ENCODE assay signal across 9 cellular contexts in the genomic region with DNA sequence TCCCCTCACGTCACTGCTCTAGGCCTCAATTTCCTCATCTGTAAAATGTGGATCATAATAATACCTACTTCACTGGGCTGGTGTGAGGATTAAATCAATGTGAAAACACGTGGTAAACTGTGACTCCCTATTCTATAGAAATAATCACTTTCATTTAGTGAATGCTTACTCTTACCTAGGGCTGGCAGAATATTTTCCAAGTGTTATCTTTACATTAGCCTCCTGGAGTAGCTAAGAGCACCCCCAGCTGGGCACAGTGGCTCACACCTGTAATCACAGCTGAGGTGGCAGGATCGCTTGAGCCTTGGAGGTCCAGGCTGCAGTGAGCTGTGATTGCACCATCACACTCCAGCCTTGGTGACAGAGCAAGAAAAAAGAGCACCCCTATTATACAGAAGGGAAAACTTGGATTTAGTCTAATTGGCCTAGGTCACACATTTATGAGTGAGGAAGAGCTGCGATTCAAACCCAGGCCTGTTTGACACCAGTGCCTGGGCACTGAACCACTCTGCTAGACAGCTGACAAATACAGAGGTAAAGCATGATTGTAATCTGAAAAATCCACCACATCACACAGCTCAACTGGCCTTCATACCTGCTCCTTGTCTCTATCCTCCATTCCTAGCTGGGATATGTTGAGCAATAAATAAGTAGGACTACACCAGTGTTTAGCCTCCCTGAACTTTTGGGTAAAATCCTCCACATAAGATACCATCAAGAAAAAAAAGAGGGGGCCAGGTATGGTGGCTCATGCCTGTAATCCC. TPM values are rescaled to one million over a fixed set of nuclear protein-coding genes. Genes with fewer than 3 reads are reported as not detected.
DNase-seq lines count a peak whose midpoint lies in the region; ATAC-seq and TF ChIP-seq lines count a peak whose summit lies in the region.
"Had no signal": no experiment of that assay in that cellular context is flagged by ENCODE, and none has a peak within 500 bp of the region (broad histone marks: within the 10 kb centered on the region; RNA-seq: fewer than 3 reads in every experiment).

No MANE protein-coding gene starts in this region.

- no peak for ATAC-seq in activated CD8-positive, alpha-beta T cell treated with anti-CD3 and anti-CD28 coated beads, Interleukin-2, amount 10 ng/mL, durations not matched to agents 7 days and 5 days
- no peak for ATAC-seq in stimulated activated effector memory CD8-positive, alpha-beta T cell treated with anti-CD3 and anti-CD28 coated beads, Interleukin-12 subunit alpha, Interleukin-12 subunit beta, amount 100 ng/mL, for 72 hours
- ATAC-seq in GM18498 (IDR thresholded peaks at IDR 0.05; ENCODE audit: unreplicated experiment): no peak
- ATAC-seq in HG03025 (IDR thresholded peaks at IDR 0.05; ENCODE audit: low FRiP score, unreplicated experiment): no peak
- ATAC-seq in HG02678 (IDR thresholded peaks at IDR 0.05; ENCODE audit: unreplicated experiment): no peak

- CTCF ChIA-PET in activated CD8-positive, alpha-beta T cell treated with anti-CD3 and anti-CD28 coated beads, Interleukin-2, amount 10 ng/mL, durations not matched to agents 7 days and 5 days (lab: Charles Lee): interaction anchor here (0.6 to 2.9 kb wide), 9 partner anchors 9 to 287 kb away, joined by 3 to 12 read pairs (median 4); a partner anchor contains a TSS

- no peaks in the 10 kb centered on the region for H3K36me3 ChIP-seq in HUES64 (ENCODE audit: insufficient read depth, low read length)

- peaks cover 5% of the 10 kb centered on the region; the same call in 1 of the 2 replicates for H3K9me3 ChIP-seq in HUES64 (ENCODE audit: insufficient read depth, low read depth, low read length)

- H3K4me3 ChIP-seq in HUES64 (ENCODE audit: low read length): peak overlapping the region; percentile 82

- peak overlapping the region; percentile 85 for H3K4me3 Mint-ChIP-seq in activated CD8-positive, alpha-beta T cell treated with anti-CD3 and anti-CD28 coated beads, Interleukin-2, amount 10 ng/mL, durations not matched to agents 7 days and 5 days
- peak overlapping the region; percentile 91 for H3K4me3 Mint-ChIP-seq in stimulated activated effector memory CD8-positive, alpha-beta T cell treated with anti-CD3 and anti-CD28 coated beads, Interleukin-12 subunit alpha, Interleukin-12 subunit beta, amount 100 ng/mL, for 72 hours

- peak; percentile 7 for TF ChIP-seq CTCF in AG09319 (IDR thresholded peaks at IDR 0.05; ENCODE audit: low read depth, low read length)

- H3K4me1 ChIP-seq in HUES64 (ENCODE audit: insufficient read depth, low read length): peaks cover 4% of the 10 kb centered on the region; the same call in 1 of the 2 replicates

- intact Hi-C loops in head of caudate nucleus (cut with DNase I): no loop called here

- DNase-seq in AG09319 (ENCODE audit: extremely low read depth, low read depth) (no peak), head of caudate nucleus (peak in 32 of 42 donors; percentile 16 to 72 (median 44))
- peak; percentile 50 for DNase-seq in activated CD8-positive, alpha-beta T cell treated with anti-CD3 and anti-CD28 coated beads, Interleukin-2, amount 10 ng/mL, durations not matched to agents 7 days and 5 days
- no peak for DNase-seq in stimulated activated effector memory CD8-positive, alpha-beta T cell treated with anti-CD3 and anti-CD28 coated beads, Interleukin-12 subunit alpha, Interleukin-12 subunit beta, amount 100 ng/mL, for 72 hours (ENCODE audit: low spot score in 2 of 2)

- H3K36me3 Mint-ChIP-seq in activated CD8-positive, alpha-beta T cell treated with anti-CD3 and anti-CD28 coated beads, Interleukin-2, amount 10 ng/mL, durations not matched to agents 7 days and 5 days (ENCODE audit: low read depth): no peaks in the 10 kb centered on the region
- H3K36me3 Mint-ChIP-seq in stimulated activated effector memory CD8-positive, alpha-beta T cell treated with anti-CD3 and anti-CD28 coated beads, Interleukin-12 subunit alpha, Interleukin-12 subunit beta, amount 100 ng/mL, for 72 hours: peaks cover 6% of the 10 kb centered on the region

- no peak overlapping the region for H3K9ac ChIP-seq in HUES64 (ENCODE audit: low read depth, low read length)

- POLR2A ChIA-PET in activated CD8-positive, alpha-beta T cell treated with anti-CD3 and anti-CD28 coated beads, Interleukin-2, amount 10 ng/mL, durations not matched to agents 7 days and 5 days (lab: Charles Lee): interaction anchor here (1.7 kb wide), 1 partner anchor 43 kb away, joined by 8 read pairs; a partner anchor contains a TSS

- H3K27me3 Mint-ChIP-seq in activated CD8-positive, alpha-beta T cell treated with anti-CD3 and anti-CD28 coated beads, Interleukin-2, amount 10 ng/mL, durations not matched to agents 7 days and 5 days (ENCODE audit: low read depth): peaks cover 11% of the 10 kb centered on the region

- WGBS in HUES64: 62% methylated on average over 3 of the region's 4 CpGs

- H3K27me3 ChIP-seq in HUES64 (ENCODE audit: insufficient read depth, low read length): peaks cover 29% of the 10 kb centered on the region

- H3K4me1 Mint-ChIP-seq in activated CD8-positive, alpha-beta T cell treated with anti-CD3 and anti-CD28 coated beads, Interleukin-2, amount 10 ng/mL, durations not matched to agents 7 days and 5 days (ENCODE audit: low read depth): peaks cover 34% of the 10 kb centered on the region
- peaks cover 30% of the 10 kb centered on the region for H3K4me1 Mint-ChIP-seq in stimulated activated effector memory CD8-positive, alpha-beta T cell treated with anti-CD3 and anti-CD28 coated beads, Interleukin-12 subunit alpha, Interleukin-12 subunit beta, amount 100 ng/mL, for 72 hours

- H3K9me3 Mint-ChIP-seq in activated CD8-positive, alpha-beta T cell treated with anti-CD3 and anti-CD28 coated beads, Interleukin-2, amount 10 ng/mL, durations not matched to agents 7 days and 5 days (ENCODE audit: insufficient read depth): no peaks in the 10 kb centered on the region
- H3K9me3 Mint-ChIP-seq in stimulated activated effector memory CD8-positive, alpha-beta T cell treated with anti-CD3 and anti-CD28 coated beads, Interleukin-12 subunit alpha, Interleukin-12 subunit beta, amount 100 ng/mL, for 72 hours: no peaks in the 10 kb centered on the region

- peak overlapping the region; percentile 95 for H3K27ac Mint-ChIP-seq in activated CD8-positive, alpha-beta T cell treated with anti-CD3 and anti-CD28 coated beads, Interleukin-2, amount 10 ng/mL, durations not matched to agents 7 days and 5 days
- H3K27ac Mint-ChIP-seq in stimulated activated effector memory CD8-positive, alpha-beta T cell treated with anti-CD3 and anti-CD28 coated beads, Interleukin-12 subunit alpha, Interleukin-12 subunit beta, amount 100 ng/mL, for 72 hours: peak overlapping the region; percentile 90

- H3K27ac ChIP-seq in HUES64 (ENCODE audit: low read depth, low read length): no peak overlapping the region
- H3K27ac ChIP-seq: epithelial cell of prostate had no signal

RNA-seq across cellular contexts. Expression of a gene that starts 1.4 kb away (rescaled TPM):
- polyA plus RNA-seq in HUES64 (2013, experiment 1 of 2): 3.1 TPM
- 3.7 TPM for polyA plus RNA-seq in HUES64 (2013, experiment 2 of 2)
- 10 to 100 TPM; 13.1 to 13.4 TPM for total RNA-seq in activated CD8-positive, alpha-beta T cell treated with anti-CD3 and anti-CD28 coated beads, Interleukin-2, amount 10 ng/mL, durations not matched to agents 7 days and 5 days

RNA-seq across cellular contexts. Expression of a gene that starts 43.7 kb away (rescaled TPM):
- 34.3 TPM for polyA plus RNA-seq in HUES64 (2013, experiment 1 of 2)
- polyA plus RNA-seq in HUES64 (2013, experiment 2 of 2): 31.1 TPM
- 10 to 100 TPM; 32.9 to 37.5 TPM for total RNA-seq in activated CD8-positive, alpha-beta T cell treated with anti-CD3 and anti-CD28 coated beads, Interleukin-2, amount 10 ng/mL, durations not matched to agents 7 days and 5 days

RNA-seq across cellular contexts. Expression of a gene that starts 44.9 kb away (rescaled TPM):
- polyA plus RNA-seq in HUES64 (2013, experiment 1 of 2): 6.3 TPM
- polyA plus RNA-seq in HUES64 (2013, experiment 2 of 2): 9.0 TPM
- 10 to 100 TPM; 14.4 to 14.8 TPM for total RNA-seq in activated CD8-positive, alpha-beta T cell treated with anti-CD3 and anti-CD28 coated beads, Interleukin-2, amount 10 ng/mL, durations not matched to agents 7 days and 5 days

Comparison
In these comparisons a context has a peak if more than half of its experiments do, and no peak if none do; other contexts are left out.
1. DNase-seq: peak in activated CD8-positive, alpha-beta T cell treated with anti-CD3 and anti-CD28 coated beads, Interleukin-2, amount 10 ng/mL, durations not matched to agents 7 days and 5 days (single experiment) and head of caudate nucleus (32 of 42); none in AG09319 (single experiment) and stimulated activated effector memory CD8-positive, alpha-beta T cell treated with anti-CD3 and anti-CD28 coated beads, Interleukin-12 subunit alpha, Interleukin-12 subunit beta, amount 100 ng/mL, for 72 hours (0 of 2).